Comparison of ENCODE assay signal across 10 cellular contexts in the genomic region with DNA sequence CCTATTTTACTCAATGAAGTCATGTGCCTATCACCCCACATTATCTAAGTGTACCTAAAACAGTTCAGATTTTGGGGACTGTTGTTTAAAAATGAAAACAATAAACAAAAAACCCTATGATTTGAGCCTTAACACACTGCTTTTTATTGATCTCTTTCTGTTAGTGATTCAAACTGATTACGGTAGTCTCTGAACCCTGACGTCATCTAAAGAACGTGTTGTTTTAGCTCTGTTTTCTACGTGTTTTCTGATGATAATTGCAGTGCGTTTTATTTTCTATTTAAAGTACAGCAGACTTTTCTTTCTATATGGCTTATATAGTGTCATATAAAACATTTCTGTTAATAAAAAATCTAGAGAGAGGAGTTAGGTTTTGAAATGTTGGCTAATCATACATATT.
"Had no signal": no experiment of that assay in that cellular context is flagged by ENCODE, and none has a peak within 500 bp of the region (broad histone marks: within the 10 kb centered on the region; RNA-seq: fewer than 3 reads in every experiment).

No MANE protein-coding gene starts in this region.

- H3K4me3 ChIP-seq: GM23248, GM23338, HAP-1 had no signal

- H3K36me3 ChIP-seq: HAP-1 had no signal

- H3K9me3 Mint-ChIP-seq: GM23338, H9 had no signal

- H3K4me1 ChIP-seq: HAP-1 had no signal

- DNase-seq: GM23248, GOT3, H7, H9, HCEC 1CT, HFFc6 had no signal

- H3K27ac ChIP-seq: GM23248 had no signal

- H2AFZ ChIP-seq: GM23248, GM23338 had no signal

- H3K4me3 Mint-ChIP-seq: GM23338, H9, HFFc6 had no signal

- H3K27ac Mint-ChIP-seq: GM23338, HFFc6 had no signal

- H3K9me3 ChIP-seq: HAP-1 had no signal

- FAIRE-seq: H1 had no signal

- H3K4me2 ChIP-seq: GM23338 had no signal

- ATAC-seq: GM23338, HCT116 had no signal

- H3K9ac ChIP-seq: GM23248 had no signal

- H3K4me1 Mint-ChIP-seq: GM23338, H9 had no signal
